In the genomic region with DNA sequence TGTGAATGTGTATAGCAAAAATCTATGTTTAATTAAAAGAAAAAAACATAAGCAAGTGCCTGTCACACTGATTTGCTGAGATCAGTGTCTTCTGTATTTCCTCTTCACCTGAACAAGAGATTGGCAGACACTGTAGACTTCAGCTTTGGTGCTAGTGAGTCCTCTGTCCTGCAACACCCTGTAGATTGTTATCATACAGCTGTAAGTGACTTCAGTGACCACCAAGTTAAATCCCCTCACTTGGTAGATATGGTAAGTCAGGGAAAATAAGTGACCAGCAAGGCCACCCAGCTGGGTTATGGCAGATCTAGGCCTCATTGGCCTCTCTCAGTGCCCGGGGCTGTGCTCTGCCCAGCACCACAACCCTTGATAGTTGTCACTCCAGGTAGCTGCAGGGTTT, we compare ENCODE assay signal across 13 cellular contexts.
A peak's percentile ranks its signal among the peaks of the same experiment; 100 is the strongest.
DNase-seq lines count a peak whose midpoint lies in the region; ATAC-seq lines count a peak whose summit lies in the region.
"Had no signal": no experiment of that assay in that cellular context is flagged by ENCODE, and none has a peak within 500 bp of the region (broad histone marks: within the 10 kb centered on the region; RNA-seq: fewer than 3 reads in every experiment).

No MANE protein-coding gene starts in this region.

- CTCF ChIA-PET in activated CD8-positive, alpha-beta T cell treated with anti-CD3 and anti-CD28 coated beads, Interleukin-2, amount 10 ng/mL, durations not matched to agents 7 days and 5 days (lab: Charles Lee) = interaction anchor here (1.1 to 6.5 kb wide), 7 partner anchors 7 to 104 kb away, joined by 3 to 41 read pairs (median 5); no protein-coding TSS in a partner anchor

- peaks cover 30% of the 10 kb centered on the region for H3K36me3 Mint-ChIP-seq in T-helper 1 cell treated with Interleukin-12 subunit alpha and Interleukin-12 subunit beta and Interleukin-4 antibody, amounts not matched to agents 30 μg/mL and 1 μg/mL, for 36 hours (ENCODE audit: low read depth)
- H3K36me3 Mint-ChIP-seq in activated CD8-positive, alpha-beta T cell treated with anti-CD3 and anti-CD28 coated beads, Interleukin-2, amount 10 ng/mL, durations not matched to agents 7 days and 5 days (ENCODE audit: low read depth) = peaks cover 57% of the 10 kb centered on the region
- peaks cover 3 to 11% (median 10%) of the 10 kb centered on the region in 3 donors for H3K36me3 Mint-ChIP-seq in immature natural killer cell
- peaks cover 35 to 37% of the 10 kb centered on the region in 2 donors for H3K36me3 Mint-ChIP-seq in stimulated activated naive B cell treated with anti-CD40 and anti-IgM and Interleukin-4, amounts not matched to agents 10 μg/mL and 1 μg/mL and 100 μg/mL, for 72 hours

- H3K27ac Mint-ChIP-seq in T-helper 1 cell treated with Interleukin-12 subunit alpha and Interleukin-12 subunit beta and Interleukin-4 antibody, amounts not matched to agents 30 μg/mL and 1 μg/mL, for 36 hours = peak overlapping the region; percentile 62
- peak overlapping the region; percentile 43 for H3K27ac Mint-ChIP-seq in activated CD8-positive, alpha-beta T cell treated with anti-CD3 and anti-CD28 coated beads, Interleukin-2, amount 10 ng/mL, durations not matched to agents 7 days and 5 days
- peak overlapping the region in 5 of 6 donors; percentile 19 to 77 (median 44) for H3K27ac Mint-ChIP-seq in immature natural killer cell
- H3K27ac Mint-ChIP-seq in stimulated activated naive B cell treated with anti-CD40 and anti-IgM and Interleukin-4, amounts not matched to agents 10 μg/mL and 1 μg/mL and 100 μg/mL, for 72 hours = peak overlapping the region; percentile 56

- no peaks in the 10 kb centered on the region for H3K9me3 Mint-ChIP-seq in T-helper 1 cell treated with Interleukin-12 subunit alpha and Interleukin-12 subunit beta and Interleukin-4 antibody, amounts not matched to agents 30 μg/mL and 1 μg/mL, for 36 hours
- no peaks in the 10 kb centered on the region for H3K9me3 Mint-ChIP-seq in activated CD8-positive, alpha-beta T cell treated with anti-CD3 and anti-CD28 coated beads, Interleukin-2, amount 10 ng/mL, durations not matched to agents 7 days and 5 days (ENCODE audit: insufficient read depth)
- H3K9me3 Mint-ChIP-seq in immature natural killer cell = no peaks in the 10 kb centered on the region
- peaks cover 1 to 4% of the 10 kb centered on the region in 2 donors for H3K9me3 Mint-ChIP-seq in stimulated activated naive B cell treated with anti-CD40 and anti-IgM and Interleukin-4, amounts not matched to agents 10 μg/mL and 1 μg/mL and 100 μg/mL, for 72 hours

- no peaks in the 10 kb centered on the region for H3K27me3 Mint-ChIP-seq in T-helper 1 cell treated with Interleukin-12 subunit alpha and Interleukin-12 subunit beta and Interleukin-4 antibody, amounts not matched to agents 30 μg/mL and 1 μg/mL, for 36 hours (ENCODE audit: low read depth)
- H3K27me3 Mint-ChIP-seq in activated CD8-positive, alpha-beta T cell treated with anti-CD3 and anti-CD28 coated beads, Interleukin-2, amount 10 ng/mL, durations not matched to agents 7 days and 5 days (ENCODE audit: low read depth) = no peaks in the 10 kb centered on the region
- H3K27me3 Mint-ChIP-seq in immature natural killer cell (ENCODE audit: low read depth in 3 of 3) = no peaks in the 10 kb centered on the region
- H3K27me3 Mint-ChIP-seq in stimulated activated naive B cell treated with anti-CD40 and anti-IgM and Interleukin-4, amounts not matched to agents 10 μg/mL and 1 μg/mL and 100 μg/mL, for 72 hours = no peaks in the 10 kb centered on the region

- peak overlapping the region; percentile 4 for H3K4me3 Mint-ChIP-seq in T-helper 1 cell treated with Interleukin-12 subunit alpha and Interleukin-12 subunit beta and Interleukin-4 antibody, amounts not matched to agents 30 μg/mL and 1 μg/mL, for 36 hours
- no peak overlapping the region for H3K4me3 Mint-ChIP-seq in activated CD8-positive, alpha-beta T cell treated with anti-CD3 and anti-CD28 coated beads, Interleukin-2, amount 10 ng/mL, durations not matched to agents 7 days and 5 days
- H3K4me3 Mint-ChIP-seq in immature natural killer cell = peak overlapping the region in 1 of 5 donors; percentile 2
- no peak overlapping the region for H3K4me3 Mint-ChIP-seq in stimulated activated naive B cell treated with anti-CD40 and anti-IgM and Interleukin-4, amounts not matched to agents 10 μg/mL and 1 μg/mL and 100 μg/mL, for 72 hours
- H3K4me3 Mint-ChIP-seq: brain, neural crest cell had no signal

- DNase-seq in T-helper 1 cell (no peak), immature natural killer cell (no peak), left lobe of liver (ENCODE audit: low spot score) (no peak)
- no peak for DNase-seq in activated CD8-positive, alpha-beta T cell treated with anti-CD3 and anti-CD28 coated beads, Interleukin-2, amount 10 ng/mL, durations not matched to agents 7 days and 5 days
- DNase-seq in stimulated activated naive B cell treated with anti-CD40 and anti-IgM and Interleukin-4, amounts not matched to agents 10 μg/mL and 1 μg/mL and 100 μg/mL, for 72 hours = no peak
- DNase-seq: HCEC 1CT; NCI-H1694; stimulated activated naive CD4-positive, alpha-beta T cell had no signal

- POLR2A ChIA-PET in activated CD8-positive, alpha-beta T cell treated with anti-CD3 and anti-CD28 coated beads, Interleukin-2, amount 10 ng/mL, durations not matched to agents 7 days and 5 days (lab: Charles Lee) = interaction anchor here (0.7 to 2.2 kb wide), 5 partner anchors 11 to 45 kb away, joined by 3 to 14 read pairs (median 4); no protein-coding TSS in a partner anchor

- no peak for ATAC-seq in activated CD8-positive, alpha-beta T cell treated with anti-CD3 and anti-CD28 coated beads, Interleukin-2, amount 10 ng/mL, durations not matched to agents 7 days and 5 days
- peak in 1 of 2 donors; percentile 27 for ATAC-seq in stimulated activated naive B cell treated with anti-CD40 and anti-IgM and Interleukin-4, amounts not matched to agents 10 μg/mL and 1 μg/mL and 100 μg/mL, for 72 hours (replicated peaks)
- ATAC-seq in GM21717 (IDR thresholded peaks at IDR 0.05; ENCODE audit: unreplicated experiment) (no peak), GM18519 (IDR thresholded peaks at IDR 0.05; ENCODE audit: low FRiP score, unreplicated experiment) (no peak), left lobe of liver (no peak)

- peaks cover 85% of the 10 kb centered on the region for H3K4me1 Mint-ChIP-seq in T-helper 1 cell treated with Interleukin-12 subunit alpha and Interleukin-12 subunit beta and Interleukin-4 antibody, amounts not matched to agents 30 μg/mL and 1 μg/mL, for 36 hours (ENCODE audit: low read depth)
- peaks cover 88% of the 10 kb centered on the region for H3K4me1 Mint-ChIP-seq in activated CD8-positive, alpha-beta T cell treated with anti-CD3 and anti-CD28 coated beads, Interleukin-2, amount 10 ng/mL, durations not matched to agents 7 days and 5 days (ENCODE audit: low read depth)
- H3K4me1 Mint-ChIP-seq in immature natural killer cell = peaks cover 84 to 96% of the 10 kb centered on the region in 2 donors
- peaks cover 56 to 84% of the 10 kb centered on the region in 2 donors for H3K4me1 Mint-ChIP-seq in stimulated activated naive B cell treated with anti-CD40 and anti-IgM and Interleukin-4, amounts not matched to agents 10 μg/mL and 1 μg/mL and 100 μg/mL, for 72 hours
